ENCODE assay signal across 3 cellular contexts in the genomic region with DNA sequence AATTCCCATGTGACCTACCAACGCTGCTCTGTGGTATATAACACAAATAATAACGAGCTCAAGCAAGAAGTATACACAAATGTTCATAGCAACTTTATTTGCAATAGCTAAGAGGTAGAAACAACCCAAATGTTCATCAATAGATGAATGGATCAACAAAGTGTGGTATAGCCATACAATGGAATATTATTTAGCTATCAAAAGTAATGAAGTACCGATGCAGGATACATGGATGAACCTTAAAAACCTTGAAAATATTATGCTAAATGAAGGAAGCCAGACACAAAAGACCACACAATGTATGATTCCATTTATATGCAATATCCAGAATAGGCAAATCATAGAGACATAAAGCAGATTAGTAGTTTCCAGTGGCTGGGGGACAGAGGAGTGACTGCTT.
TF ChIP-seq lines count a peak whose summit lies in the region.

No MANE protein-coding gene starts in this region.

TF ChIP-seq in SK-N-SH treated with all-trans-retinoic acid at 6 μM for 48 hours, 23 proteins besides CTCF, POLR2A, EP300 and RAD21:
- TF ChIP-seq ZNF8 (CRISPR knock-in tag; IDR thresholded peaks at IDR 0.05), result peak; percentile 42; the same call in 1 of the 2 replicates
- TF ChIP-seq TCF4 (CRISPR knock-in tag; IDR thresholded peaks at IDR 0.05; ENCODE audit: borderline replicate concordance), result no peak
TF ChIP-seq in SK-N-SH treated with all-trans-retinoic acid at 6 μM for 48 hours: peak in this region for 1.

TF ChIP-seq in SK-N-SH, 30 proteins besides CTCF, POLR2A, EP300 and RAD21:
- TF ChIP-seq NRF1 (IDR thresholded peaks at IDR 0.05; ENCODE audit: low read depth, low read length) (no peak), YY1 (IDR thresholded peaks at IDR 0.05; ENCODE audit: low read depth) (no peak), FOXM1 (IDR thresholded peaks at IDR 0.05; ENCODE audit: low read depth) (no peak), RFX5 (IDR thresholded peaks at IDR 0.05; ENCODE audit: low read length) (no peak), TEAD4 (IDR thresholded peaks at IDR 0.05; ENCODE audit: borderline replicate concordance, insufficient read depth) (no peak), RXRA (IDR thresholded peaks at IDR 0.05; ENCODE audit: borderline replicate concordance, low read depth) (no peak), JUND (IDR thresholded peaks at IDR 0.05) (no peak), FOXJ3 (CRISPR knock-in tag; IDR thresholded peaks at IDR 0.05) (no peak), MXI1 (IDR thresholded peaks at IDR 0.05; ENCODE audit: low read depth, low read length) (no peak), GABPA (IDR thresholded peaks at IDR 0.05; ENCODE audit: low read depth) (no peak), FOSL2 (IDR thresholded peaks at IDR 0.05; ENCODE audit: borderline replicate concordance, low read depth) (no peak)
- TF ChIP-seq, protein P1, sequence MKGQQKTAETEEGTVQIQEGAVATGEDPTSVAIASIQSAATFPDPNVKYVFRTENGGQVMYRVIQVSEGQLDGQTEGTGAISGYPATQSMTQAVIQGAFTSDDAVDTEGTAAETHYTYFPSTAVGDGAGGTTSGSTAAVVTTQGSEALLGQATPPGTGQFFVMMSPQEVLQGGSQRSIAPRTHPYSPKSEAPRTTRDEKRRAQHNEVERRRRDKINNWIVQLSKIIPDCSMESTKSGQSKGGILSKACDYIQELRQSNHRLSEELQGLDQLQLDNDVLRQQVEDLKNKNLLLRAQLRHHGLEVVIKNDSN (IDR thresholded peaks at IDR 0.05; ENCODE audit: borderline replicate concordance, low read depth), result no peak
- TF ChIP-seq, protein P2, sequence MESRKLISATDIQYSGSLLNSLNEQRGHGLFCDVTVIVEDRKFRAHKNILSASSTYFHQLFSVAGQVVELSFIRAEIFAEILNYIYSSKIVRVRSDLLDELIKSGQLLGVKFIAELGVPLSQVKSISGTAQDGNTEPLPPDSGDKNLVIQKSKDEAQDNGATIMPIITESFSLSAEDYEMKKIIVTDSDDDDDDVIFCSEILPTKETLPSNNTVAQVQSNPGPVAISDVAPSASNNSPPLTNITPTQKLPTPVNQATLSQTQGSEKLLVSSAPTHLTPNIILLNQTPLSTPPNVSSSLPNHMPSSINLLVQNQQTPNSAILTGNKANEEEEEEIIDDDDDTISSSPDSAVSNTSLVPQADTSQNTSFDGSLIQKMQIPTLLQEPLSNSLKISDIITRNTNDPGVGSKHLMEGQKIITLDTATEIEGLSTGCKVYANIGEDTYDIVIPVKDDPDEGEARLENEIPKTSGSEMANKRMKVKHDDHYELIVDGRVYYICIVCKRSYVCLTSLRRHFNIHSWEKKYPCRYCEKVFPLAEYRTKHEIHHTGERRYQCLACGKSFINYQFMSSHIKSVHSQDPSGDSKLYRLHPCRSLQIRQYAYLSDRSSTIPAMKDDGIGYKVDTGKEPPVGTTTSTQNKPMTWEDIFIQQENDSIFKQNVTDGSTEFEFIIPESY (IDR thresholded peaks at IDR 0.05; ENCODE audit: borderline replicate concordance, low read depth), result no peak
- TF ChIP-seq, protein P3, sequence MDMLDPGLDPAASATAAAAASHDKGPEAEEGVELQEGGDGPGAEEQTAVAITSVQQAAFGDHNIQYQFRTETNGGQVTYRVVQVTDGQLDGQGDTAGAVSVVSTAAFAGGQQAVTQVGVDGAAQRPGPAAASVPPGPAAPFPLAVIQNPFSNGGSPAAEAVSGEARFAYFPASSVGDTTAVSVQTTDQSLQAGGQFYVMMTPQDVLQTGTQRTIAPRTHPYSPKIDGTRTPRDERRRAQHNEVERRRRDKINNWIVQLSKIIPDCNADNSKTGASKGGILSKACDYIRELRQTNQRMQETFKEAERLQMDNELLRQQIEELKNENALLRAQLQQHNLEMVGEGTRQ (IDR thresholded peaks at IDR 0.05; ENCODE audit: borderline replicate concordance, low read depth, low read length), result no peak

TF ChIP-seq in H1, 55 proteins besides CTCF, POLR2A, EP300 and RAD21:
- peak; percentile 34; the same call in 1 of the 2 replicates for TF ChIP-seq KDM1A (IDR thresholded peaks at IDR 0.05; ENCODE audit: borderline replicate concordance, low read length)
- TF ChIP-seq POLR2AphosphoS5 (IDR thresholded peaks at IDR 0.05; ENCODE audit: low read depth, low read length), result no peak
